ENCODE assay signal across 1 cellular context in the genomic region with DNA sequence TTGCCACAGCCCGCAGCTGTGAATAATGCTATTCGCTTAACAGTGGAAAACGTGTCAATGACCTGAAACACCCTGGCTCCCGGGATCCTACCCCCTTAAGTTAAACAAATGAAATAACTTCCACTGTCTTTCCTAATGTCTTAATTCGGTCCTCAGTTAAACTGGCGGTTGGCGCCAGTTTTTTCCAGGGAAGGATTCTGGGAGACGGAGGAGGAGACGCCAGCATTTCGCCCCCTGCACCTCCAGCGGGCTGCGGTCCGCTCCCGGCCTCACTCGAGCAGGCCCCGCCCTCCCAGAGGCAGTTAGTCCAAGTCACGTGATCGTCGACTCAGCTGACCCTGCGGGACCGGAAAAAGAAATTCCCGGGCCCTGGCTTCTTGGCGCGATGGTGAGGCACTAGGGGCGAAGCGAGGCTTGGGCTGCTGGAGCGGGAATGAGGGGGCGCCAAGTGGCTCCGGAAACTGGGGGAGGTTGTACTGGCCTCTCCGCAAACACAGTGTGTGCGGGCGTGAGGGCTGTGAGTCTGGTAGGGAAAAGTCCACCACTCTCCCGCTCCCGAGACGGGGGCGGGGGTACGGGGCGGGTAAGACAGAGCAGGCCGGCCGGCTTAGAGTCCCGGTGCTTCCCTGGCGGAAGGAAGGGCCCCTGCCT.
TF ChIP-seq lines count a peak whose summit lies in the region.

A gene (plus strand): TSS at position 359 of the 651 bp plus-strand sequence. CDS start 27 bp downstream, at position 386.

TF ChIP-seq in HEK293, 187 proteins besides CTCF, POLR2A, EP300 and RAD21 (continued from another document and continues in another):
- TF ChIP-seq, protein P1, sequence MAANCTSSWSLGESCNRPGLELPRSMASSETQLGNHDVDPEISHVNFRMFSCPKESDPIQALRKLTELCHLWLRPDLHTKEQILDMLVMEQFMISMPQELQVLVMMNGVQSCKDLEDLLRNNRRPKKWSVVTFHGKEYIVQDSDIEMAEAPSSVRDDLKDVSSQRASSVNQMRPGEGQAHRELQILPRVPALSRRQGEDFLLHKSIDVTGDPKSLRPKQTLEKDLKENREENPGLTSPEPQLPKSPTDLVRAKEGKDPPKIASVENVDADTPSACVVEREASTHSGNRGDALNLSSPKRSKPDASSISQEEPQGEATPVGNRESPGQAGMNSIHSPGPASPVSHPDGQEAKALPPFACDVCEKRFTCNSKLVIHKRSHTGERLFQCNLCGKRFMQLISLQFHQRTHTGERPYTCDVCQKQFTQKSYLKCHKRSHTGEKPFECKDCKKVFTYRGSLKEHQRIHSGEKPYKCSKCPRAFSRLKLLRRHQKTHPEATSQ (tag by site-specific recombination; IDR thresholded peaks at IDR 0.05) = 0 out of 2 replicates have a peak, but pooled peaks have one; percentile 81
- TF ChIP-seq ZNF16 (tag by site-specific recombination; IDR thresholded peaks at IDR 0.05; ENCODE audit: low read depth) = no peak
- no peak for TF ChIP-seq ZNF530 (tag by site-specific recombination; IDR thresholded peaks at IDR 0.05; ENCODE audit: low read depth)
- peak; percentile 58; the same call in 1 of the 2 replicates for TF ChIP-seq KLF7 (tag by site-specific recombination; IDR thresholded peaks at IDR 0.05; ENCODE audit: borderline replicate concordance)
- TF ChIP-seq EGR2 (tag by site-specific recombination; IDR thresholded peaks at IDR 0.05; ENCODE audit: low read depth) = peak; percentile 99
- TF ChIP-seq ZBTB1 (tag by site-specific recombination; IDR thresholded peaks at IDR 0.05) = 0 out of 2 replicates have a peak, but pooled peaks have one; percentile 31
- TF ChIP-seq ZNF544 (tag by site-specific recombination; IDR thresholded peaks at IDR 0.05) = no peak
- no peak for TF ChIP-seq REPIN1 (tag by site-specific recombination; IDR thresholded peaks at IDR 0.05; ENCODE audit: low read depth)
- TF ChIP-seq, protein P2, sequence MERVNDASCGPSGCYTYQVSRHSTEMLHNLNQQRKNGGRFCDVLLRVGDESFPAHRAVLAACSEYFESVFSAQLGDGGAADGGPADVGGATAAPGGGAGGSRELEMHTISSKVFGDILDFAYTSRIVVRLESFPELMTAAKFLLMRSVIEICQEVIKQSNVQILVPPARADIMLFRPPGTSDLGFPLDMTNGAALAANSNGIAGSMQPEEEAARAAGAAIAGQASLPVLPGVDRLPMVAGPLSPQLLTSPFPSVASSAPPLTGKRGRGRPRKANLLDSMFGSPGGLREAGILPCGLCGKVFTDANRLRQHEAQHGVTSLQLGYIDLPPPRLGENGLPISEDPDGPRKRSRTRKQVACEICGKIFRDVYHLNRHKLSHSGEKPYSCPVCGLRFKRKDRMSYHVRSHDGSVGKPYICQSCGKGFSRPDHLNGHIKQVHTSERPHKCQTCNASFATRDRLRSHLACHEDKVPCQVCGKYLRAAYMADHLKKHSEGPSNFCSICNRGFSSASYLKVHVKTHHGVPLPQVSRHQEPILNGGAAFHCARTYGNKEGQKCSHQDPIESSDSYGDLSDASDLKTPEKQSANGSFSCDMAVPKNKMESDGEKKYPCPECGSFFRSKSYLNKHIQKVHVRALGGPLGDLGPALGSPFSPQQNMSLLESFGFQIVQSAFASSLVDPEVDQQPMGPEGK (tag by site-specific recombination; IDR thresholded peaks at IDR 0.05) = peak; percentile 92
- peak; percentile 70 for TF ChIP-seq ZNF2 (tag by site-specific recombination; IDR thresholded peaks at IDR 0.05)
- no peak for TF ChIP-seq ZNF157 (tag by site-specific recombination; IDR thresholded peaks at IDR 0.05)
- TF ChIP-seq, protein P3, sequence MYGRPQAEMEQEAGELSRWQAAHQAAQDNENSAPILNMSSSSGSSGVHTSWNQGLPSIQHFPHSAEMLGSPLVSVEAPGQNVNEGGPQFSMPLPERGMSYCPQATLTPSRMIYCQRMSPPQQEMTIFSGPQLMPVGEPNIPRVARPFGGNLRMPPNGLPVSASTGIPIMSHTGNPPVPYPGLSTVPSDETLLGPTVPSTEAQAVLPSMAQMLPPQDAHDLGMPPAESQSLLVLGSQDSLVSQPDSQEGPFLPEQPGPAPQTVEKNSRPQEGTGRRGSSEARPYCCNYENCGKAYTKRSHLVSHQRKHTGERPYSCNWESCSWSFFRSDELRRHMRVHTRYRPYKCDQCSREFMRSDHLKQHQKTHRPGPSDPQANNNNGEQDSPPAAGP (tag by site-specific recombination; IDR thresholded peaks at IDR 0.05) = peak; percentile 96
- peak; percentile 81 for TF ChIP-seq GLIS1 (tag by site-specific recombination; IDR thresholded peaks at IDR 0.05)
- TF ChIP-seq, protein P4, sequence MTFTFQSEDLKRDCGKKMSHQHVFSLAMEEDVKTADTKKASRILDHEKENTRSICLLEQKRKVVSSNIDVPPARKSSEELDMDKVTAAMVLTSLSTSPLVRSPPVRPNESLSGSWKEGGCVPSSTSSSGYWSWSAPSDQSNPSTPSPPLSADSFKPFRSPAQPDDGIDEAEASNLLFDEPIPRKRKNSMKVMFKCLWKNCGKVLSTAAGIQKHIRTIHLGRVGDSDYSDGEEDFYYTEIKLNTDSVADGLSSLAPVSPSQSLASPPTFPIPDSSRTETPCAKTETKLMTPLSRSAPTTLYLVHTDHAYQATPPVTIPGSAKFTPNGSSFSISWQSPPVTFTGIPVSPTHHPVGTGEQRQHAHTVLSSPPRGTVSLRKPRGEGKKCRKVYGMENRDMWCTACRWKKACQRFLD (tag by site-specific recombination; IDR thresholded peaks at IDR 0.05) = peak; percentile 97
- TF ChIP-seq, protein P5, sequence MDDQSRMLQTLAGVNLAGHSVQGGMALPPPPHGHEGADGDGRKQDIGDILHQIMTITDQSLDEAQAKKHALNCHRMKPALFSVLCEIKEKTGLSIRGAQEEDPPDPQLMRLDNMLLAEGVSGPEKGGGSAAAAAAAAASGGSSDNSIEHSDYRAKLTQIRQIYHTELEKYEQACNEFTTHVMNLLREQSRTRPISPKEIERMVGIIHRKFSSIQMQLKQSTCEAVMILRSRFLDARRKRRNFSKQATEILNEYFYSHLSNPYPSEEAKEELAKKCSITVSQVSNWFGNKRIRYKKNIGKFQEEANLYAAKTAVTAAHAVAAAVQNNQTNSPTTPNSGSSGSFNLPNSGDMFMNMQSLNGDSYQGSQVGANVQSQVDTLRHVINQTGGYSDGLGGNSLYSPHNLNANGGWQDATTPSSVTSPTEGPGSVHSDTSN (CRISPR knock-in tag; IDR thresholded peaks at IDR 0.05) = peak; percentile 66; the same call in 1 of the 2 replicates
- peak; percentile 95 for TF ChIP-seq KLF8 (tag by site-specific recombination; IDR thresholded peaks at IDR 0.05)
- peak; percentile 80 for TF ChIP-seq KLF1 (tag by site-specific recombination; IDR thresholded peaks at IDR 0.05)
- peak; percentile 82 for TF ChIP-seq ZNF610 (tag by site-specific recombination; IDR thresholded peaks at IDR 0.05; ENCODE audit: borderline replicate concordance)
- TF ChIP-seq ZBTB7A (tag by site-specific recombination; IDR thresholded peaks at IDR 0.05; ENCODE audit: low read depth) = no peak
- no peak for TF ChIP-seq MYNN (tag by site-specific recombination; IDR thresholded peaks at IDR 0.05; ENCODE audit: borderline replicate concordance)
- TF ChIP-seq WT1 (tag by site-specific recombination; IDR thresholded peaks at IDR 0.05) = peak; percentile 32; the same call in 1 of the 2 replicates
- TF ChIP-seq ZNF324 (tag by site-specific recombination; IDR thresholded peaks at IDR 0.05) = peak; percentile 93
- peak; percentile 65 for TF ChIP-seq ZBTB8A (tag by site-specific recombination; IDR thresholded peaks at IDR 0.05)
- TF ChIP-seq SCRT1 (tag by site-specific recombination; IDR thresholded peaks at IDR 0.05; ENCODE audit: borderline replicate concordance) = 0 out of 2 replicates have a peak, but pooled peaks have one; percentile 23
- peak; percentile 72 for TF ChIP-seq ZBTB21 (tag by site-specific recombination; IDR thresholded peaks at IDR 0.05)
- TF ChIP-seq KLF9 (tag by site-specific recombination; IDR thresholded peaks at IDR 0.05; ENCODE audit: low read depth) = peak; percentile 85
- TF ChIP-seq, protein P6, sequence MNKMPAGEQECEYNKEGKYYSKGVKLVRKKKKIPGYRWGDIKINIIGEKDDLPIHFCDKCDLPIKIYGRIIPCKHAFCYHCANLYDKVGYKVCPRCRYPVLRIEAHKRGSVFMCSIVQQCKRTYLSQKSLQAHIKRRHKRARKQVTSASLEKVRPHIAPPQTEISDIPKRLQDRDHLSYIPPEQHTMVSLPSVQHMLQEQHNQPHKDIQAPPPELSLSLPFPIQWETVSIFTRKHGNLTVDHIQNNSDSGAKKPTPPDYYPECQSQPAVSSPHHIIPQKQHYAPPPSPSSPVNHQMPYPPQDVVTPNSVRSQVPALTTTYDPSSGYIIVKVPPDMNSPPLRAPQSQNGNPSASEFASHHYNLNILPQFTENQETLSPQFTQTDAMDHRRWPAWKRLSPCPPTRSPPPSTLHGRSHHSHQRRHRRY (tag by site-specific recombination; IDR thresholded peaks at IDR 0.05) = 0 out of 2 replicates have a peak, but pooled peaks have one; percentile 26
- TF ChIP-seq, protein P7, sequence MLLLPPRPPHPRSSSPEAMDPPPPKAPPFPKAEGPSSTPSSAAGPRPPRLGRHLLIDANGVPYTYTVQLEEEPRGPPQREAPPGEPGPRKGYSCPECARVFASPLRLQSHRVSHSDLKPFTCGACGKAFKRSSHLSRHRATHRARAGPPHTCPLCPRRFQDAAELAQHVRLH (tag by site-specific recombination; IDR thresholded peaks at IDR 0.05) = peak; percentile 94
- 0 out of 2 replicates have a peak, but pooled peaks have one; percentile 12 for TF ChIP-seq MZF1 (tag by site-specific recombination; IDR thresholded peaks at IDR 0.05; ENCODE audit: borderline replicate concordance)
- TF ChIP-seq ZNF19 (tag by site-specific recombination; IDR thresholded peaks at IDR 0.05; ENCODE audit: low read depth) = no peak
- TF ChIP-seq ZNF140 (tag by site-specific recombination; IDR thresholded peaks at IDR 0.05) = no peak
- TF ChIP-seq, protein P8, sequence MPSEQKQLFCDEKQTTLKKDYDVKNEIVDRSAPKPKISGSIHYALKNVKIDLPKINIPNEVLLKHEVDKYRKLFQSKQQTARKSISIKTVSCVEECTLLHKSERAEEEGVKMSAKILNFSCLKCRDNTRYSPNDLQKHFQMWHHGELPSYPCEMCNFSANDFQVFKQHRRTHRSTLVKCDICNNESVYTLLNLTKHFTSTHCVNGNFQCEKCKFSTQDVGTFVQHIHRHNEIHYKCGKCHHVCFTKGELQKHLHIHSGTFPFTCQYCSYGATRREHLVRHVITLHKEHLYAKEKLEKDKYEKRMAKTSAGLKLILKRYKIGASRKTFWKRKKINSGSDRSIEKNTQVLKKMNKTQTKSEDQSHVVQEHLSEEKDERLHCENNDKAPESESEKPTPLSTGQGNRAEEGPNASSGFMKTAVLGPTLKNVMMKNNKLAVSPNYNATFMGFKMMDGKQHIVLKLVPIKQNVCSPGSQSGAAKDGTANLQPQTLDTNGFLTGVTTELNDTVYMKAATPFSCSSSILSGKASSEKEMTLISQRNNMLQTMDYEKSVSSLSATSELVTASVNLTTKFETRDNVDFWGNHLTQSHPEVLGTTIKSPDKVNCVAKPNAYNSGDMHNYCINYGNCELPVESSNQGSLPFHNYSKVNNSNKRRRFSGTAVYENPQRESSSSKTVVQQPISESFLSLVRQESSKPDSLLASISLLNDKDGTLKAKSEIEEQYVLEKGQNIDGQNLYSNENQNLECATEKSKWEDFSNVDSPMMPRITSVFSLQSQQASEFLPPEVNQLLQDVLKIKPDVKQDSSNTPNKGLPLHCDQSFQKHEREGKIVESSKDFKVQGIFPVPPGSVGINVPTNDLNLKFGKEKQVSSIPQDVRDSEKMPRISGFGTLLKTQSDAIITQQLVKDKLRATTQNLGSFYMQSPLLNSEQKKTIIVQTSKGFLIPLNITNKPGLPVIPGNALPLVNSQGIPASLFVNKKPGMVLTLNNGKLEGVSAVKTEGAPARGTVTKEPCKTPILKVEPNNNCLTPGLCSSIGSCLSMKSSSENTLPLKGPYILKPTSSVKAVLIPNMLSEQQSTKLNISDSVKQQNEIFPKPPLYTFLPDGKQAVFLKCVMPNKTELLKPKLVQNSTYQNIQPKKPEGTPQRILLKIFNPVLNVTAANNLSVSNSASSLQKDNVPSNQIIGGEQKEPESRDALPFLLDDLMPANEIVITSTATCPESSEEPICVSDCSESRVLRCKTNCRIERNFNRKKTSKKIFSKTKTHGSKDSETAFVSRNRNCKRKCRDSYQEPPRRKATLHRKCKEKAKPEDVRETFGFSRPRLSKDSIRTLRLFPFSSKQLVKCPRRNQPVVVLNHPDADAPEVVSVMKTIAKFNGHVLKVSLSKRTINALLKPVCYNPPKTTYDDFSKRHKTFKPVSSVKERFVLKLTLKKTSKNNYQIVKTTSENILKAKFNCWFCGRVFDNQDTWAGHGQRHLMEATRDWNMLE (tag by site-specific recombination; conservative IDR thresholded peaks at IDR 0.05; ENCODE audit: low read depth) = 0 out of 2 replicates have a peak, but pooled peaks have one; percentile 50
- TF ChIP-seq, protein P9, sequence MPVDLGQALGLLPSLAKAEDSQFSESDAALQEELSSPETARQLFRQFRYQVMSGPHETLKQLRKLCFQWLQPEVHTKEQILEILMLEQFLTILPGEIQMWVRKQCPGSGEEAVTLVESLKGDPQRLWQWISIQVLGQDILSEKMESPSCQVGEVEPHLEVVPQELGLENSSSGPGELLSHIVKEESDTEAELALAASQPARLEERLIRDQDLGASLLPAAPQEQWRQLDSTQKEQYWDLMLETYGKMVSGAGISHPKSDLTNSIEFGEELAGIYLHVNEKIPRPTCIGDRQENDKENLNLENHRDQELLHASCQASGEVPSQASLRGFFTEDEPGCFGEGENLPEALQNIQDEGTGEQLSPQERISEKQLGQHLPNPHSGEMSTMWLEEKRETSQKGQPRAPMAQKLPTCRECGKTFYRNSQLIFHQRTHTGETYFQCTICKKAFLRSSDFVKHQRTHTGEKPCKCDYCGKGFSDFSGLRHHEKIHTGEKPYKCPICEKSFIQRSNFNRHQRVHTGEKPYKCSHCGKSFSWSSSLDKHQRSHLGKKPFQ (tag by site-specific recombination; IDR thresholded peaks at IDR 0.05) = peak; percentile 62; the same call in 1 of the 2 replicates
- TF ChIP-seq, protein P10, sequence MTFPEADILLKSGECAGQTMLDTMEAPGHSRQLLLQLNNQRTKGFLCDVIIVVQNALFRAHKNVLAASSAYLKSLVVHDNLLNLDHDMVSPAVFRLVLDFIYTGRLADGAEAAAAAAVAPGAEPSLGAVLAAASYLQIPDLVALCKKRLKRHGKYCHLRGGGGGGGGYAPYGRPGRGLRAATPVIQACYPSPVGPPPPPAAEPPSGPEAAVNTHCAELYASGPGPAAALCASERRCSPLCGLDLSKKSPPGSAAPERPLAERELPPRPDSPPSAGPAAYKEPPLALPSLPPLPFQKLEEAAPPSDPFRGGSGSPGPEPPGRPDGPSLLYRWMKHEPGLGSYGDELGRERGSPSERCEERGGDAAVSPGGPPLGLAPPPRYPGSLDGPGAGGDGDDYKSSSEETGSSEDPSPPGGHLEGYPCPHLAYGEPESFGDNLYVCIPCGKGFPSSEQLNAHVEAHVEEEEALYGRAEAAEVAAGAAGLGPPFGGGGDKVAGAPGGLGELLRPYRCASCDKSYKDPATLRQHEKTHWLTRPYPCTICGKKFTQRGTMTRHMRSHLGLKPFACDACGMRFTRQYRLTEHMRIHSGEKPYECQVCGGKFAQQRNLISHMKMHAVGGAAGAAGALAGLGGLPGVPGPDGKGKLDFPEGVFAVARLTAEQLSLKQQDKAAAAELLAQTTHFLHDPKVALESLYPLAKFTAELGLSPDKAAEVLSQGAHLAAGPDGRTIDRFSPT (tag by site-specific recombination; IDR thresholded peaks at IDR 0.05) = 0 out of 2 replicates have a peak, but pooled peaks have one; percentile 20
- peak; percentile 84 for TF ChIP-seq ZNF146 (tag by site-specific recombination; IDR thresholded peaks at IDR 0.05)
- TF ChIP-seq ZNF274 (IDR thresholded peaks at IDR 0.05; ENCODE audit: low read length) = no peak
- TF ChIP-seq ZNF274 (tag by site-specific recombination; IDR thresholded peaks at IDR 0.05; ENCODE audit: borderline replicate concordance) = no peak
- TF ChIP-seq ZSCAN23 (tag by site-specific recombination; IDR thresholded peaks at IDR 0.05) = peak; percentile 90
